13 cellular contexts compared by ENCODE assay signal in genomic region chr3:31896026-31896425, GRCh38.
DNase-seq lines count a peak whose midpoint lies in the region; ATAC-seq, FAIRE-seq and TF ChIP-seq lines count a peak whose summit lies in the region.
"Had no signal": no experiment of that assay in that cellular context is flagged by ENCODE, and none has a peak within 500 bp of the region (broad histone marks: within the 10 kb centered on the region; RNA-seq: fewer than 3 reads in every experiment).

No MANE protein-coding gene starts in this region.

- H3K4me2 ChIP-seq in mammary epithelial cell (ENCODE audit: insufficient read depth, low read depth, low read length), result peak overlapping the region; percentile 8
- peak overlapping the region; percentile 36 for H3K4me2 ChIP-seq in keratinocyte (ENCODE audit: control insufficient read depth, extremely low read depth, insufficient read depth, low read depth, low read length)

- peak overlapping the region; percentile 69 for H3K27ac ChIP-seq in mammary epithelial cell (ENCODE audit: insufficient read depth, low read depth, low read length)
- H3K27ac ChIP-seq in RWPE2 (ENCODE audit: poor library complexity, severe bottlenecking), result peak overlapping the region; percentile 100
- H3K27ac ChIP-seq in keratinocyte (ENCODE audit: control insufficient read depth, insufficient read depth, low read length), result peak overlapping the region; percentile 80
- H3K27ac ChIP-seq: 22Rv1, GM23248 had no signal

- H3K4me3 ChIP-seq in mammary epithelial cell (replicated peaks in 1 of 3; ENCODE audit: insufficient read depth in 1 of 3, low read depth in 2 of 3, low read length in 3 of 3) (no peak overlapping the region), RWPE2 (ENCODE audit: severe bottlenecking) (no peak overlapping the region), keratinocyte (ENCODE audit: control insufficient read depth in 2 of 3, extremely low read depth in 1 of 3, insufficient read depth in 2 of 3, low read depth in 1 of 3, low read length in 3 of 3) (no peak overlapping the region)
- H3K4me3 ChIP-seq: GM23248 had no signal

- DNase-seq in mammary epithelial cell, result no peak
- no peak for DNase-seq in MCF 10A (ENCODE audit: unreplicated experiment)
- DNase-seq in RWPE2 (ENCODE audit: low spot score), result no peak
- DNase-seq in keratinocyte (ENCODE audit: low read depth, low spot score), result no peak
- DNase-seq in activated naive CD4-positive, alpha-beta T cell treated with anti-CD3 and anti-CD28 coated beads, Interleukin-2, amount 50 U/mL, for 72 hours (ENCODE audit: low spot score in 2 of 2), result no peak
- no peak for DNase-seq in NCI-H1417 (lab: John Stamatoyannopoulos, UW)
- DNase-seq: CD8-positive, alpha-beta T cell; COR-L47; H9 had no signal

- BruUV-seq in mammary epithelial cell (replicated peaks; lab: Mats Ljungman, UMichigan) (no TSS peak), MCF 10A (replicated peaks; lab: Mats Ljungman, UMichigan) (no TSS peak)

- H3K27me3 ChIP-seq in mammary epithelial cell (ENCODE audit: insufficient read depth, low read length) (no peaks in the 10 kb centered on the region), RWPE2 (ENCODE audit: insufficient read depth, poor library complexity, severe bottlenecking) (no peaks in the 10 kb centered on the region), keratinocyte (ENCODE audit: control insufficient read depth, extremely low read depth, insufficient read depth, low read length) (no peaks in the 10 kb centered on the region)

- peaks cover 89% of the 10 kb centered on the region for H3K79me2 ChIP-seq in mammary epithelial cell (ENCODE audit: insufficient read depth, low read length)
- H3K79me2 ChIP-seq in keratinocyte (ENCODE audit: control insufficient read depth, insufficient read depth, low read length), result peaks cover 69% of the 10 kb centered on the region

- POLR2A ChIA-PET in MCF 10A (lab: Yijun Ruan, JAX), result interaction anchor here (0.5 to 10.8 kb wide), 7 partner anchors 10 to 101 kb away, joined by 3 to 156 read pairs (median 3); no protein-coding TSS in a partner anchor

- FAIRE-seq in keratinocyte (lab: Jason Lieb, UNC), result peak; percentile 57

- H3K27ac Mint-ChIP-seq in MCF 10A (ENCODE audit: low read depth, unreplicated experiment), result no peak overlapping the region
- H3K27ac Mint-ChIP-seq in activated naive CD4-positive, alpha-beta T cell treated with anti-CD3 and anti-CD28 coated beads, Interleukin-2, amount 50 U/mL, for 72 hours, result no peak overlapping the region
- H3K27ac Mint-ChIP-seq: CD14-positive monocyte; CD8-positive, alpha-beta T cell had no signal

- ATAC-seq in RWPE2 (ENCODE audit: low read depth) (no peak), GM21717 (IDR thresholded peaks at IDR 0.05; ENCODE audit: unreplicated experiment) (no peak)
- ATAC-seq in activated naive CD4-positive, alpha-beta T cell treated with anti-CD3 and anti-CD28 coated beads, Interleukin-2, amount 50 U/mL, for 72 hours, result no peak
- ATAC-seq: CD8-positive, alpha-beta T cell had no signal

- 88% methylated on average over 1 of the region's 1 CpG for WGBS in mammary epithelial cell (ENCODE audit: low coverage, missing lambda C conversion rate)

- dilution Hi-C loops in mammary epithelial cell (cut with HindIII; ENCODE audit: low sequenced_read_pairs), result no loop called here
- dilution Hi-C loops in keratinocyte (cut with MboI; ENCODE audit: extremely low pct_ligation_motif_present, low sequenced_read_pairs), result no loop called here

- H2AFZ ChIP-seq in mammary epithelial cell (ENCODE audit: low read depth, low read length) (no peak overlapping the region), keratinocyte (ENCODE audit: control insufficient read depth, low read length) (no peak overlapping the region)
- H2AFZ ChIP-seq: GM23248 had no signal

- no peaks in the 10 kb centered on the region for H3K9me3 ChIP-seq in mammary epithelial cell (replicated peaks; ENCODE audit: insufficient read depth, low read length)
- no peaks in the 10 kb centered on the region for H3K9me3 ChIP-seq in RWPE2 (ENCODE audit: severe bottlenecking)
- no peaks in the 10 kb centered on the region for H3K9me3 ChIP-seq in keratinocyte (ENCODE audit: control insufficient read depth, low read depth, low read length)

- no peaks in the 10 kb centered on the region for H3K9me3 Mint-ChIP-seq in MCF 10A (ENCODE audit: unreplicated experiment)
- H3K9me3 Mint-ChIP-seq in activated naive CD4-positive, alpha-beta T cell treated with anti-CD3 and anti-CD28 coated beads, Interleukin-2, amount 50 U/mL, for 72 hours, result peaks cover 0 to 3% of the 10 kb centered on the region in 2 donors
- H3K9me3 Mint-ChIP-seq: CD14-positive monocyte; CD8-positive, alpha-beta T cell; H9 had no signal

- no peak overlapping the region for H3K4me3 Mint-ChIP-seq in MCF 10A (ENCODE audit: unreplicated experiment)
- H3K4me3 Mint-ChIP-seq: CD14-positive monocyte; CD8-positive, alpha-beta T cell; H9 had no signal

- H3K9ac ChIP-seq in mammary epithelial cell (ENCODE audit: insufficient read depth, low read length), result no peak overlapping the region
- H3K9ac ChIP-seq in keratinocyte (ENCODE audit: control insufficient read depth, extremely low read depth, insufficient read depth, low read length), result peak overlapping the region; percentile 9
- H3K9ac ChIP-seq: GM23248 had no signal

- CTCF ChIA-PET in mammary epithelial cell (lab: Charles Lee; ENCODE audit: low non-redundant PET) (no interaction called here), MCF 10A (lab: Yijun Ruan, JAX) (interaction anchor here (1.2 to 2.0 kb wide), 3 partner anchors 7 to 13 kb away, joined by 4 read pairs; no protein-coding TSS in a partner anchor)

- H3K4me1 ChIP-seq in mammary epithelial cell (ENCODE audit: insufficient read depth, low read length) (peaks cover 50% of the 10 kb centered on the region), RWPE2 (ENCODE audit: insufficient read depth, poor library complexity, severe bottlenecking) (peaks cover 80% of the 10 kb centered on the region), keratinocyte (ENCODE audit: control insufficient read depth, extremely low read depth, insufficient read depth, low read length) (peaks cover 69% of the 10 kb centered on the region)

- peaks cover 12% of the 10 kb centered on the region for H3K36me3 Mint-ChIP-seq in MCF 10A (ENCODE audit: insufficient read depth, unreplicated experiment)
- H3K36me3 Mint-ChIP-seq in activated naive CD4-positive, alpha-beta T cell treated with anti-CD3 and anti-CD28 coated beads, Interleukin-2, amount 50 U/mL, for 72 hours, result peaks cover 0 to under 1% of the 10 kb centered on the region in 2 donors
- H3K36me3 Mint-ChIP-seq: CD14-positive monocyte; CD8-positive, alpha-beta T cell had no signal

- no peaks in the 10 kb centered on the region for H3K9me1 ChIP-seq in keratinocyte (ENCODE audit: control insufficient read depth, extremely low read depth, insufficient read depth, low read length)

- intact Hi-C loops in mammary epithelial cell (cut with micrococcal nuclease) (no loop called here), MCF 10A (cut with micrococcal nuclease) (no loop called here)

- no peak for TF ChIP-seq CTCF in mammary epithelial cell (conservative IDR thresholded peaks at IDR 0.05 in 1 of 2, IDR thresholded peaks at IDR 0.05 in 1 of 2; ENCODE audit: extremely low read depth in 1 of 2, insufficient read depth in 1 of 2, low read depth in 1 of 2, low read length in 2 of 2)
- TF ChIP-seq CTCF in MCF 10A (IDR thresholded peaks at IDR 0.05; ENCODE audit: unreplicated experiment), result no peak
- TF ChIP-seq CTCF in RWPE2 (IDR thresholded peaks at IDR 0.05; ENCODE audit: poor library complexity, severe bottlenecking), result no peak
- TF ChIP-seq CTCF in keratinocyte (optimal IDR thresholded peaks at IDR 0.05 in 1 of 3, IDR thresholded peaks at IDR 0.05 in 1 of 3, conservative IDR thresholded peaks at IDR 0.05 in 1 of 3; ENCODE audit: extremely low read depth in 1 of 3, insufficient read depth in 2 of 3, low read length in 3 of 3), result no peak

- in situ Hi-C loops in mammary epithelial cell (cut with MboI; ENCODE audit: low sequenced_read_pairs in 2 of 2), result loop anchor here in 1 of 2 donors (10.0 kb wide), 1 partner anchor 69 kb away; no protein-coding TSS in a partner anchor

- H4K20me1 ChIP-seq in mammary epithelial cell (ENCODE audit: insufficient read depth, low read length), result no peaks in the 10 kb centered on the region
- H4K20me1 ChIP-seq in keratinocyte (ENCODE audit: control insufficient read depth, extremely low read depth, insufficient read depth, low read length), result no peaks in the 10 kb centered on the region

- peaks cover 55% of the 10 kb centered on the region for H3K4me1 Mint-ChIP-seq in MCF 10A (ENCODE audit: insufficient read depth, unreplicated experiment)
- H3K4me1 Mint-ChIP-seq: CD14-positive monocyte had no signal

- H3K36me3 ChIP-seq in mammary epithelial cell (ENCODE audit: insufficient read depth, low read length) (no peaks in the 10 kb centered on the region), RWPE2 (ENCODE audit: low read depth) (peaks cover 8% of the 10 kb centered on the region; the same call in 1 of the 2 replicates), keratinocyte (ENCODE audit: control insufficient read depth in 2 of 2, extremely low read depth in 1 of 2, insufficient read depth in 2 of 2, low read length in 2 of 2) (peaks cover 0 to 9% of the 10 kb centered on the region in 2 experiments)

- no peaks in the 10 kb centered on the region for H3K27me3 Mint-ChIP-seq in MCF 10A (ENCODE audit: insufficient read depth, unreplicated experiment)
